Comparison of ENCODE assay signal across 18 cellular contexts in the genomic region with DNA sequence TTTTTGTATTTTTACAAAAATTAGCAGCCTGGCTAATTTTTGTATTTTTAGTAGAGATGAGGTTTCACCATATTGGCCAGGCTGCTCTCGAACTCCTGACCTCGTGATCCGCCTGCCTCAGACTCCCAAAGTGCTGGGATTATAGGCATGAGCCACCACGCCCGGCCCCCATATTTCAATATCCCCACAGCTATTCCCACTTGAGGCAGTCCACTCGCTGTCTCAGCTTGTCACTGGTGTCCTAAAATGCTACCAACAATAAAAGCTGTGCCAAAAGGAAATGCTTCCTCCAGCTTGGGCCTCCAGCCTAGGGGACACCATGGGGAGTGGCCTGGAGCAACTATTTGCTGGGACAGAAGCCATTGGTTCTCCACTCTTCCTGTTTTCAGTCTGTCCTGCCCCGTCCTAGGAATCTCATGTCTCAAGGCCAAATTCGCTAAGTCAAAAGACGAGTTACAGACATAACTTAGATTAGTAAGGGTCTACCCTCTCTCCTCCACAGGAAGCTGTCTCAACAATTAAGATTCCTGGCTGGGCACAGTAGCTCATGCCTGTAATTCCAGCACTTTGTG. TPM values are rescaled to one million over a fixed set of nuclear protein-coding genes. Genes with fewer than 3 reads are reported as not detected.
A peak's percentile ranks its signal among the peaks of the same experiment; 100 is the strongest.
DNase-seq lines count a peak whose midpoint lies in the region; ATAC-seq, FAIRE-seq and TF ChIP-seq lines count a peak whose summit lies in the region.
"Had no signal": no experiment of that assay in that cellular context is flagged by ENCODE, and none has a peak within 500 bp of the region (broad histone marks: within the 10 kb centered on the region; RNA-seq: fewer than 3 reads in every experiment).

No MANE protein-coding gene starts in this region.

- ATAC-seq in pancreas: peak in 3 of 4 donors; percentile 19 to 45 (median 38)
- ATAC-seq: GM12878 had no signal

- no peaks in the 10 kb centered on the region for H3K9me3 Mint-ChIP-seq in chondrocyte (ENCODE audit: low read depth)
- H3K9me3 Mint-ChIP-seq: activated CD4-positive, alpha-beta T cell treated with anti-CD3 and anti-CD28 coated beads, Interleukin-2, amount 10 ng/mL, durations not matched to agents 7 days and 5 days had no signal

- H3K27ac ChIP-seq in right atrium auricular region (no peak overlapping the region), pancreas (no peak overlapping the region)
- H3K27ac ChIP-seq: neutrophil, sigmoid colon had no signal

- FAIRE-seq in pancreas (lab: Jason Lieb, UNC): no peak
- FAIRE-seq: G401.6, GM12878, keratinocyte had no signal

- intact Hi-C loops in pancreas (cut with DNase I): no loop called here

- H3K27me3 Mint-ChIP-seq in chondrocyte (ENCODE audit: low read depth): no peaks in the 10 kb centered on the region
- H3K27me3 Mint-ChIP-seq: B cell had no signal

- H3K27me3 ChIP-seq in right atrium auricular region (no peaks in the 10 kb centered on the region), pancreas (no peaks in the 10 kb centered on the region)
- H3K27me3 ChIP-seq: sigmoid colon had no signal

- TF ChIP-seq CTCF in chondrocyte (IDR thresholded peaks at IDR 0.05): no peak
- TF ChIP-seq CTCF in right atrium auricular region (IDR thresholded peaks at IDR 0.05): no peak
- no peak for TF ChIP-seq CTCF in pancreas (IDR thresholded peaks at IDR 0.05)

- WGBS in pancreas, 2 donors: 68 to 80% methylated on average over 9 of the region's 9 CpGs

- H3K36me3 ChIP-seq in right atrium auricular region: no peaks in the 10 kb centered on the region
- H3K36me3 ChIP-seq in pancreas: no peaks in the 10 kb centered on the region
- H3K36me3 ChIP-seq: neutrophil, sigmoid colon had no signal

- H3K27ac Mint-ChIP-seq in chondrocyte (ENCODE audit: unreplicated experiment): peak overlapping the region; percentile 73
- H3K27ac Mint-ChIP-seq: activated CD4-positive, alpha-beta T cell treated with anti-CD3 and anti-CD28 coated beads, Interleukin-2, amount 10 ng/mL, durations not matched to agents 7 days and 5 days; B cell had no signal

- peak overlapping the region; percentile 4 for H3K4me3 Mint-ChIP-seq in chondrocyte (ENCODE audit: unreplicated experiment)
- H3K4me3 Mint-ChIP-seq: activated CD4-positive, alpha-beta T cell treated with anti-CD3 and anti-CD28 coated beads, Interleukin-2, amount 10 ng/mL, durations not matched to agents 7 days and 5 days; B cell had no signal

- no peaks in the 10 kb centered on the region for H3K36me3 Mint-ChIP-seq in chondrocyte (ENCODE audit: low read depth)

- H3K4me1 Mint-ChIP-seq in chondrocyte (ENCODE audit: low read depth): peaks cover 10% of the 10 kb centered on the region
- H3K4me1 Mint-ChIP-seq: B cell had no signal

- H3K4me3 ChIP-seq in right atrium auricular region: no peak overlapping the region
- no peak overlapping the region for H3K4me3 ChIP-seq in pancreas
- H3K4me3 ChIP-seq: GM12878, sigmoid colon had no signal

- DNase-seq in EH (ENCODE audit: low read depth): peak; percentile 72
- no peak for DNase-seq in chondrocyte (ENCODE audit: low spot score)
- peak; percentile 59 for DNase-seq in right atrium auricular region (ENCODE audit: low spot score)
- DNase-seq in pancreas: peak in 1 of 6 donors; percentile 10
- DNase-seq in NCI-H1092 treated with DMSO at 0.1 percent for 48 hours (lab: John Stamatoyannopoulos, UW): no peak
- no peak for DNase-seq in DMS153 (lab: John Stamatoyannopoulos, UW)
- no peak for DNase-seq in NCI-H128 (lab: John Stamatoyannopoulos, UW; ENCODE audit: unreplicated experiment)
- no peak for DNase-seq in COR-L47 (lab: John Stamatoyannopoulos, UW)
- DNase-seq: activated CD4-positive, alpha-beta T cell treated with anti-CD3 and anti-CD28 coated beads, Interleukin-2, amount 10 ng/mL, durations not matched to agents 7 days and 5 days; activated naive CD4-positive, alpha-beta T cell treated with Interleukin-2 at 50 U/mL for 16 hours; head of caudate nucleus; NCI-H2029; sigmoid colon had no signal

- H3K9me3 ChIP-seq in right atrium auricular region (no peaks in the 10 kb centered on the region), pancreas (no peaks in the 10 kb centered on the region)
- H3K9me3 ChIP-seq: neutrophil, sigmoid colon had no signal

- H3K4me1 ChIP-seq in right atrium auricular region (no peaks in the 10 kb centered on the region), pancreas (no peaks in the 10 kb centered on the region)
- H3K4me1 ChIP-seq: sigmoid colon had no signal

RNA-seq across cellular contexts. Expression of a gene that starts 7.3 kb away (rescaled TPM):
- total RNA-seq in chondrocyte (25.4 to 36.0 TPM (median 32.2 TPM) in 3 replicates), right atrium auricular region (10 to 100 TPM in 1 of 2 donors, 1 to 10 TPM in 1; 7.0 to 12.1 TPM), pancreas (1 to 10 TPM; 2.5 to 7.8 (median 4.3) TPM)
- 1 to 10 TPM; 8.0 to 8.3 TPM for polyA plus RNA-seq in pancreas

RNA-seq across cellular contexts. Expression of a gene that starts 33.0 kb away (rescaled TPM):
- 25.3 to 30.7 TPM (median 26.2 TPM) in 3 replicates for total RNA-seq in chondrocyte
- total RNA-seq in right atrium auricular region: 10 to 100 TPM; 29.3 to 31.5 TPM
- total RNA-seq in pancreas: 10 to 100 TPM; 19.0 to 30.8 (median 21.5) TPM
- 10 to 100 TPM; 11.7 to 21.0 TPM for polyA plus RNA-seq in pancreas

RNA-seq across cellular contexts. Expression of a gene that starts 37.4 kb away (rescaled TPM):
- total RNA-seq in chondrocyte (28.6 to 34.6 TPM (median 34.2 TPM) in 3 replicates), right atrium auricular region (10 to 100 TPM; 12.2 to 18.5 TPM), pancreas (10 to 100 TPM in 1 of 6 donors, 1 to 10 TPM in 5; 4.3 to 11.3 (median 6.2) TPM)
- 10 to 100 TPM in 1 of 2 donors, 1 to 10 TPM in 1; 7.0 to 10.0 TPM for polyA plus RNA-seq in pancreas

Comparison
In these comparisons a context has a peak if more than half of its experiments do, and no peak if none do; other contexts are left out.
1. DNase-seq: peak in EH (single experiment) and right atrium auricular region (single experiment); none in chondrocyte (single experiment), NCI-H1092 treated with DMSO at 0.1 percent for 48 hours (single experiment), DMS153 (single experiment), NCI-H128 (single experiment) and COR-L47 (single experiment).